Comparison of ENCODE assay signal across 8 cellular contexts in the genomic region with DNA sequence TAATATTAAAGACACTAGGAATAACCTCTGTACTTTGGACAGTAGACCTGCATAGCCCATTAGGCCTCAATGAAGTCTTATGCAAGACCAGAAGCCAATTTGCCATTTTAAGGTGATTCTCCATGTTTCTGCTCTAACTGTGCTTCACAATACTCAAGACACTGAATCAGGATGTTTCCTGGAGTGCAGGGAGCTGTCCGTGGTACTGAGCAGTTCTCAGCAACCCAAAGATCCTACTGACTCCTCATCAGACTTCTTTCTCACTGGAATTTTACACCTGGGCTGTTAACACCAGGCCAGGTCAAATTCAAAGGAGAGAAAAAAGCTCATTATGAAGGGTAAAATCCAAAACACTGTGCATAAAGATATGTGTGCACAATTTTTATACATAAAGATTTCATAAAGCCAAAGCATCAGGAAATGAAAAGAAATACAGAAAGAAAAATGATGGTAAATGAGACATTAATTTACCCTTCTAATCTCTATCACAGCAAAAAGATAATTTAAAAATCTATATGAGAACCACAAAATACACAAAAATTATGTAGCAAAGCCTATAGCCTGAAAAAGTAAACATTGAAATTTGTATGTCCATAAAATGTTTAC.
DNase-seq lines count a peak whose midpoint lies in the region; ATAC-seq, FAIRE-seq and TF ChIP-seq lines count a peak whose summit lies in the region.
"Not testable (repeated sequence)": the region's sequence is repeated elsewhere in the genome, so short reads cannot be mapped to it uniquely, and the experiment has no call there.

No MANE protein-coding gene starts in this region.

- H3K9me3 Mint-ChIP-seq in naive B cell; stimulated activated naive CD8-positive, alpha-beta T cell treated with anti-CD3 and anti-CD28 coated beads, Interleukin-15, amount 100 ng/mL, for 72 hours: not testable (repeated sequence)

- H3K4me1 Mint-ChIP-seq in naive B cell; stimulated activated naive CD8-positive, alpha-beta T cell treated with anti-CD3 and anti-CD28 coated beads, Interleukin-15, amount 100 ng/mL, for 72 hours: not testable (repeated sequence)

- H3K27ac Mint-ChIP-seq in naive B cell; stimulated activated naive CD8-positive, alpha-beta T cell treated with anti-CD3 and anti-CD28 coated beads, Interleukin-15, amount 100 ng/mL, for 72 hours: not testable (repeated sequence)

- WGBS in A549 (ENCODE audit: missing lambda C conversion rate), result 9% methylated on average over 1 of the region's 1 CpG

- not testable (repeated sequence) for DNase-seq in A549 (ENCODE audit: low read depth in 1 of 2, low spot score in 1 of 2)
- DNase-seq in T-helper 1 cell (peak in 3 of 5 donors; percentile 2 to 19 (median 13)), head of caudate nucleus (peak in 39 of 42 donors; percentile 3 to 78 (median 31)), naive B cell (peak; percentile 4)
- DNase-seq in activated CD8-positive, alpha-beta memory T cell treated with anti-CD3 and anti-CD28 coated beads for 1 hour (ENCODE audit: extremely low read depth in 1 of 2, low read depth in 1 of 2), result peak; percentile 0 to 2
- peak; percentile 66 for DNase-seq in activated effector memory CD4-positive, alpha-beta T cell treated with anti-CD3 and anti-CD28 coated beads, Interleukin-2, amount 50 U/mL, for 16 hours
- DNase-seq in stimulated activated CD4-positive, alpha-beta T cell treated with anti-CD3 and anti-CD28 coated beads, Interleukin-15, amount 100 ng/mL, for 48 hours (ENCODE audit: low read depth in 2 of 2), result peak; percentile 5 to 10
- DNase-seq in stimulated activated naive CD8-positive, alpha-beta T cell treated with anti-CD3 and anti-CD28 coated beads, Interleukin-15, amount 100 ng/mL, for 72 hours, result peak; percentile 10 to 16

- H3K9me3 ChIP-seq in A549, result not testable (repeated sequence)

- H3K4me1 ChIP-seq in A549, result not testable (repeated sequence)

- not testable (repeated sequence) for H3K27me3 Mint-ChIP-seq in naive B cell; stimulated activated naive CD8-positive, alpha-beta T cell treated with anti-CD3 and anti-CD28 coated beads, Interleukin-15, amount 100 ng/mL, for 72 hours

- ATAC-seq in A549; naive B cell (ENCODE audit: low read depth in 2 of 2); stimulated activated naive CD8-positive, alpha-beta T cell treated with anti-CD3 and anti-CD28 coated beads, Interleukin-15, amount 100 ng/mL, for 72 hours: not testable (repeated sequence)

- not testable (repeated sequence) for H3K36me3 Mint-ChIP-seq in naive B cell

- TF ChIP-seq CTCF in A549 (IDR thresholded peaks at IDR 0.05), result not testable (repeated sequence)

- intact Hi-C loops in head of caudate nucleus (cut with DNase I), result not testable (repeated sequence)

- not testable (repeated sequence) for FAIRE-seq in A549 (lab: Jason Lieb, UNC)

- POLR2A ChIA-PET in A549 (lab: Yijun Ruan, JAX), result not testable (repeated sequence)

- TF ChIP-seq RAD21 in A549 (conservative IDR thresholded peaks at IDR 0.05 in 1 of 2, IDR thresholded peaks at IDR 0.05 in 1 of 2), result not testable (repeated sequence)

- H3K27ac ChIP-seq in A549, result not testable (repeated sequence)

- not testable (repeated sequence) for TF ChIP-seq EP300 in A549 (IDR thresholded peaks at IDR 0.05)

- not testable (repeated sequence) for TF ChIP-seq POLR2A in A549 (IDR thresholded peaks at IDR 0.05; ENCODE audit: low read length)

- H3K4me2 ChIP-seq in A549, result not testable (repeated sequence)

- CTCF ChIA-PET in A549 (lab: Yijun Ruan, JAX), result not testable (repeated sequence)

- not testable (repeated sequence) for H3K4me3 ChIP-seq in A549

- H3K4me3 Mint-ChIP-seq in naive B cell; stimulated activated naive CD8-positive, alpha-beta T cell treated with anti-CD3 and anti-CD28 coated beads, Interleukin-15, amount 100 ng/mL, for 72 hours: not testable (repeated sequence)

TF ChIP-seq in A549, 52 proteins besides CTCF, POLR2A, EP300 and RAD21:
- peak; percentile 66; the same call in 1 of the 2 replicates for TF ChIP-seq EHMT2 (IDR thresholded peaks at IDR 0.05; ENCODE audit: low read depth)
- TF ChIP-seq, protein P1, sequence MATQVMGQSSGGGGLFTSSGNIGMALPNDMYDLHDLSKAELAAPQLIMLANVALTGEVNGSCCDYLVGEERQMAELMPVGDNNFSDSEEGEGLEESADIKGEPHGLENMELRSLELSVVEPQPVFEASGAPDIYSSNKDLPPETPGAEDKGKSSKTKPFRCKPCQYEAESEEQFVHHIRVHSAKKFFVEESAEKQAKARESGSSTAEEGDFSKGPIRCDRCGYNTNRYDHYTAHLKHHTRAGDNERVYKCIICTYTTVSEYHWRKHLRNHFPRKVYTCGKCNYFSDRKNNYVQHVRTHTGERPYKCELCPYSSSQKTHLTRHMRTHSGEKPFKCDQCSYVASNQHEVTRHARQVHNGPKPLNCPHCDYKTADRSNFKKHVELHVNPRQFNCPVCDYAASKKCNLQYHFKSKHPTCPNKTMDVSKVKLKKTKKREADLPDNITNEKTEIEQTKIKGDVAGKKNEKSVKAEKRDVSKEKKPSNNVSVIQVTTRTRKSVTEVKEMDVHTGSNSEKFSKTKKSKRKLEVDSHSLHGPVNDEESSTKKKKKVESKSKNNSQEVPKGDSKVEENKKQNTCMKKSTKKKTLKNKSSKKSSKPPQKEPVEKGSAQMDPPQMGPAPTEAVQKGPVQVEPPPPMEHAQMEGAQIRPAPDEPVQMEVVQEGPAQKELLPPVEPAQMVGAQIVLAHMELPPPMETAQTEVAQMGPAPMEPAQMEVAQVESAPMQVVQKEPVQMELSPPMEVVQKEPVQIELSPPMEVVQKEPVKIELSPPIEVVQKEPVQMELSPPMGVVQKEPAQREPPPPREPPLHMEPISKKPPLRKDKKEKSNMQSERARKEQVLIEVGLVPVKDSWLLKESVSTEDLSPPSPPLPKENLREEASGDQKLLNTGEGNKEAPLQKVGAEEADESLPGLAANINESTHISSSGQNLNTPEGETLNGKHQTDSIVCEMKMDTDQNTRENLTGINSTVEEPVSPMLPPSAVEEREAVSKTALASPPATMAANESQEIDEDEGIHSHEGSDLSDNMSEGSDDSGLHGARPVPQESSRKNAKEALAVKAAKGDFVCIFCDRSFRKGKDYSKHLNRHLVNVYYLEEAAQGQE (IDR thresholded peaks at IDR 0.05), result peak; percentile 87
